Comparison of ENCODE assay signal across 22 cellular contexts in the genomic region with DNA sequence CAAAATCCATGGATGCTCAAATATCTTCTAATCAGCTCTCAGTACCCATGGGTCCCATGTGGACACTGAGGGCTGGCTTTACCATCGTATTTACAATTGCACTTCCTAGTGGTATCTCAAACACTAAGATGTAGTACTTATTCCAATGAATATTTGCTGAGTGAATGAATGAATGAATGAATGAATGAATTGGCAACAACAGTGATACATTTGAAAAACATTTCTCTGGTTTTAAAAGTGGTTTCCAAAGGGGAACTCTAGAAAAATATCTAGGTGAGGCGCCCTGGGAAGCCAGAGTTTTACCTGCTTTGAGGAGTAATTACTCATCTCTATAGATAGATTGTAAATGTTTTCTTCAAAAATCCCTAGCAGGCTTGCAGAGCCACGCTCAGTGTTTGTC.
DNase-seq lines count a peak whose midpoint lies in the region; ATAC-seq, FAIRE-seq and TF ChIP-seq lines count a peak whose summit lies in the region.
"Had no signal": no experiment of that assay in that cellular context is flagged by ENCODE, and none has a peak within 500 bp of the region (broad histone marks: within the 10 kb centered on the region; RNA-seq: fewer than 3 reads in every experiment).

No MANE protein-coding gene starts in this region.

- CTCF ChIA-PET in activated B cell treated with CpG ODN at 0.5 μM for 24 hours (lab: Charles Lee): interaction anchor here (2.9 kb wide), 1 partner anchor 51 kb away, joined by 13 read pairs; no protein-coding TSS in a partner anchor

- peaks cover 24 to 46% (median 28%) of the 10 kb centered on the region in 11 experiments for H3K9me3 ChIP-seq in BLaER1 treated with 17β-estradiol and CSF1 and Interleukin-3, amounts not matched to agents 10 nM and 100 nM (replicated peaks in 1 of 11)
- no peaks in the 10 kb centered on the region for H3K9me3 ChIP-seq in ovary

- no peaks in the 10 kb centered on the region for H3K9me3 Mint-ChIP-seq in activated B cell treated with CpG ODN at 0.5 μM for 24 hours

- H3K27me3 ChIP-seq in BLaER1 treated with 17β-estradiol and CSF1 and Interleukin-3, amounts not matched to agents 10 nM and 100 nM: no peaks in the 10 kb centered on the region
- no peaks in the 10 kb centered on the region for H3K27me3 ChIP-seq in ovary

- H3K27ac ChIP-seq in BLaER1 treated with 17β-estradiol and CSF1 and Interleukin-3, amounts not matched to agents 10 nM and 100 nM: peak overlapping the region; percentile 73 to 98 (median 95); a peak in 20 of 22 replicates
- no peak overlapping the region for H3K27ac ChIP-seq in ovary
- H3K27ac ChIP-seq: SK-N-MC had no signal

- 51 to 58% (median 56%) methylated on average over 3 of the region's 3 CpGs for WGBS in ovary, 3 donors

- DNase-seq in GM12892 (ENCODE audit: insufficient read length): no peak
- DNase-seq in activated B cell treated with CpG ODN at 0.5 μM for 24 hours: no peak
- DNase-seq in mucosa of gallbladder (ENCODE audit: low spot score): peak; percentile 7
- no peak for DNase-seq in anterior cingulate cortex (lab: John Stamatoyannopoulos, UW)
- DNase-seq in ovary: no peak
- no peak for DNase-seq in NCI-H69 (lab: John Stamatoyannopoulos, UW)
- DNase-seq: COR-L47, DMS53, H9, NCI-H2029, NCI-H446 treated with DMSO at 0.1 percent for 48 hours, NCI-H526, OCI-M1, SIG-M5 had no signal

- TF ChIP-seq EP300 in ovary (IDR thresholded peaks at IDR 0.05): no peak

- ATAC-seq in activated B cell treated with CpG ODN at 0.5 μM for 24 hours (ENCODE audit: low read depth): no peak
- ATAC-seq in esophagus mucosa: no peak
- ATAC-seq: GM23338 had no signal

- H4K20me1 ChIP-seq in BLaER1 treated with 17β-estradiol and CSF1 and Interleukin-3, amounts not matched to agents 10 nM and 100 nM: no peaks in the 10 kb centered on the region

- peaks cover 8% of the 10 kb centered on the region for H3K36me3 Mint-ChIP-seq in activated B cell treated with CpG ODN at 0.5 μM for 24 hours (ENCODE audit: low read depth)
- H3K36me3 Mint-ChIP-seq: CD14-positive monocyte had no signal

- H3K4me1 ChIP-seq in BLaER1 treated with 17β-estradiol and CSF1 and Interleukin-3, amounts not matched to agents 10 nM and 100 nM: peaks cover 30 to 64% (median 55%) of the 10 kb centered on the region in 10 experiments
- H3K4me1 ChIP-seq in ovary (ENCODE audit: insufficient read depth): no peaks in the 10 kb centered on the region

- H3K27me3 Mint-ChIP-seq in activated B cell treated with CpG ODN at 0.5 μM for 24 hours: no peaks in the 10 kb centered on the region

- H3K36me3 ChIP-seq in BLaER1 treated with 17β-estradiol and CSF1 and Interleukin-3, amounts not matched to agents 10 nM and 100 nM: peaks cover 0 to 16% (median 0%) of the 10 kb centered on the region in 11 experiments; a peak in 3 of 22 replicates
- no peaks in the 10 kb centered on the region for H3K36me3 ChIP-seq in ovary

- H3K4me3 Mint-ChIP-seq in activated B cell treated with CpG ODN at 0.5 μM for 24 hours: no peak overlapping the region
- H3K4me3 Mint-ChIP-seq: CD14-positive monocyte, GM23338, H9 had no signal

- TF ChIP-seq POLR2A in GM12892 (IDR thresholded peaks at IDR 0.05; ENCODE audit: low read depth, low read length) (no peak), ovary (IDR thresholded peaks at IDR 0.05) (no peak)

- peak overlapping the region; percentile 91 for H3K27ac Mint-ChIP-seq in activated B cell treated with CpG ODN at 0.5 μM for 24 hours
- H3K27ac Mint-ChIP-seq: CD14-positive monocyte, GM23338, H9 had no signal

- FAIRE-seq in GM12892 (lab: Jason Lieb, UNC): peak; percentile 14
- FAIRE-seq: A204.1, G401.6, RCC 7860 had no signal

- peak overlapping the region; percentile 77 to 86 (median 81); a peak in 21 of 22 replicates for H3K4me2 ChIP-seq in BLaER1 treated with 17β-estradiol and CSF1 and Interleukin-3, amounts not matched to agents 10 nM and 100 nM
- H3K4me2 ChIP-seq: GM23338 had no signal

- TF ChIP-seq CTCF in activated B cell treated with CpG ODN at 0.5 μM for 24 hours (IDR thresholded peaks at IDR 0.05) (no peak), ovary (IDR thresholded peaks at IDR 0.05) (no peak)

- peaks cover 57% of the 10 kb centered on the region for H3K4me1 Mint-ChIP-seq in activated B cell treated with CpG ODN at 0.5 μM for 24 hours
- H3K4me1 Mint-ChIP-seq: GM23338, H9 had no signal

- POLR2A ChIA-PET in activated B cell treated with CpG ODN at 0.5 μM for 24 hours (lab: Charles Lee): interaction anchor here (0.7 kb wide), 1 partner anchor 12 kb away, joined by 3 read pairs; no protein-coding TSS in a partner anchor

- intact Hi-C loops in activated B cell treated with CpG ODN at 0.5 μM for 24 hours (cut with micrococcal nuclease) (loop anchor here (1.0 to 5.0 kb wide), 2 partner anchors 10 to 40 kb away; no protein-coding TSS in a partner anchor), ovary (cut with DNase I) (no loop called here)

- no peak overlapping the region for H3K4me3 ChIP-seq in BLaER1 treated with 17β-estradiol and CSF1 and Interleukin-3, amounts not matched to agents 10 nM and 100 nM
- H3K4me3 ChIP-seq in ovary: no peak overlapping the region
- H3K4me3 ChIP-seq: GM23338, SK-N-MC had no signal

- H3K9ac ChIP-seq in BLaER1 treated with 17β-estradiol and CSF1 and Interleukin-3, amounts not matched to agents 10 nM and 100 nM: peak overlapping the region in 9 of 11 experiments; percentile 75 to 86 (median 81); a peak in 18 of 22 replicates

Comparison
In these comparisons a context has a peak if more than half of its experiments do, and no peak if none do; other contexts are left out.
1. H3K27ac ChIP-seq: peak in BLaER1 treated with 17β-estradiol and CSF1 and Interleukin-3, amounts not matched to agents 10 nM and 100 nM (11 of 11); none in ovary (0 of 2).